ENCODE assay signal across 12 cellular contexts in genomic region chr1:206504363-206504713, GRCh38. TPM values are rescaled to one million over a fixed set of nuclear protein-coding genes. Genes with fewer than 3 reads are reported as not detected.
A peak's percentile ranks its signal among the peaks of the same experiment; 100 is the strongest.
DNase-seq lines count a peak whose midpoint lies in the region; ATAC-seq and TF ChIP-seq lines count a peak whose summit lies in the region.
"Had no signal": no experiment of that assay in that cellular context is flagged by ENCODE, and none has a peak within 500 bp of the region (broad histone marks: within the 10 kb centered on the region; RNA-seq: fewer than 3 reads in every experiment).

No MANE protein-coding gene starts in this region.

- peaks cover 33% of the 10 kb centered on the region for H3K4me1 Mint-ChIP-seq in activated naive CD8-positive, alpha-beta T cell treated with anti-CD3 and anti-CD28 coated beads, Interleukin-2, amount 10 ng/mL, durations not matched to agents 7 days and 5 days

- H3K4me1 ChIP-seq in BLaER1 treated with 17β-estradiol and CSF1 and Interleukin-3, amounts not matched to agents 10 nM and 100 nM = peaks cover 78 to 95% (median 84%) of the 10 kb centered on the region in 10 experiments
- H3K4me1 ChIP-seq in HEK293 (ENCODE audit: control insufficient read depth, insufficient read depth, low read length) (no peaks in the 10 kb centered on the region), psoas muscle (peaks cover 15% of the 10 kb centered on the region)

- H3K27me3 ChIP-seq in BLaER1 treated with 17β-estradiol and CSF1 and Interleukin-3, amounts not matched to agents 10 nM and 100 nM = peaks cover 22 to 33% (median 30%) of the 10 kb centered on the region in 11 experiments; a peak in 21 of 22 replicates
- H3K27me3 ChIP-seq in psoas muscle (ENCODE audit: insufficient read depth in 3 of 3, low read length in 2 of 3) = peaks cover 0 to 24% (median 9%) of the 10 kb centered on the region in 3 donors

- H3K4me3 ChIP-seq in BLaER1 treated with 17β-estradiol and CSF1 and Interleukin-3, amounts not matched to agents 10 nM and 100 nM = peak overlapping the region in 2 of 10 experiments; percentile 24 to 30; a peak in 2 of 20 replicates
- H3K4me3 ChIP-seq in HEK293 (ENCODE audit: low read depth, low read length) (no peak overlapping the region), psoas muscle (no peak overlapping the region)

- peaks cover 0 to 62% (median 18%) of the 10 kb centered on the region in 11 experiments; a peak in 15 of 22 replicates for H4K20me1 ChIP-seq in BLaER1 treated with 17β-estradiol and CSF1 and Interleukin-3, amounts not matched to agents 10 nM and 100 nM

- peak overlapping the region; percentile 2 for H3K4me3 Mint-ChIP-seq in activated naive CD8-positive, alpha-beta T cell treated with anti-CD3 and anti-CD28 coated beads, Interleukin-2, amount 10 ng/mL, durations not matched to agents 7 days and 5 days
- H3K4me3 Mint-ChIP-seq: activated naive CD4-positive, alpha-beta T cell treated with anti-CD3 and anti-CD28 coated beads for 36 hours; endodermal cell had no signal

- H3K36me3 Mint-ChIP-seq in activated naive CD8-positive, alpha-beta T cell treated with anti-CD3 and anti-CD28 coated beads, Interleukin-2, amount 10 ng/mL, durations not matched to agents 7 days and 5 days = peaks cover 2% of the 10 kb centered on the region

- no peaks in the 10 kb centered on the region for H3K9me3 ChIP-seq in BLaER1 treated with 17β-estradiol and CSF1 and Interleukin-3, amounts not matched to agents 10 nM and 100 nM (replicated peaks in 1 of 11)
- H3K9me3 ChIP-seq in HEK293 (ENCODE audit: control insufficient read depth, insufficient read depth, low read depth, low read length) = no peaks in the 10 kb centered on the region
- H3K9me3 ChIP-seq in psoas muscle = no peaks in the 10 kb centered on the region

- H3K9ac ChIP-seq in BLaER1 treated with 17β-estradiol and CSF1 and Interleukin-3, amounts not matched to agents 10 nM and 100 nM = peak overlapping the region in 9 of 11 experiments; percentile 24 to 65 (median 40); a peak in 14 of 22 replicates

- peak overlapping the region in 9 of 11 experiments; percentile 73 to 84 (median 79); a peak in 18 of 22 replicates for H3K27ac ChIP-seq in BLaER1 treated with 17β-estradiol and CSF1 and Interleukin-3, amounts not matched to agents 10 nM and 100 nM
- H3K27ac ChIP-seq in HEK293 (ENCODE audit: extremely low read depth, low read depth, low read length) (no peak overlapping the region), psoas muscle (peak overlapping the region; percentile 74)

- H3K9me3 Mint-ChIP-seq in activated naive CD8-positive, alpha-beta T cell treated with anti-CD3 and anti-CD28 coated beads, Interleukin-2, amount 10 ng/mL, durations not matched to agents 7 days and 5 days = no peaks in the 10 kb centered on the region
- H3K9me3 Mint-ChIP-seq: activated naive CD4-positive, alpha-beta T cell treated with anti-CD3 and anti-CD28 coated beads for 36 hours; endodermal cell had no signal

- CTCF ChIA-PET in HEK293 (lab: Yijun Ruan, JAX) = interaction anchor here (0.6 to 1.3 kb wide), 5 partner anchors 14 to 207 kb away, joined by 3 to 6 read pairs (median 4); no protein-coding TSS in a partner anchor

- TF ChIP-seq CTCF in HEK293 (tag by site-specific recombination; IDR thresholded peaks at IDR 0.05) = no peak
- TF ChIP-seq CTCF in psoas muscle (IDR thresholded peaks at IDR 0.05) = no peak

- ATAC-seq in activated naive CD8-positive, alpha-beta T cell treated with anti-CD3 and anti-CD28 coated beads, Interleukin-2, amount 10 ng/mL, durations not matched to agents 7 days and 5 days (ENCODE audit: low read depth) = no peak
- ATAC-seq in psoas muscle = no peak
- ATAC-seq in GM19035 (IDR thresholded peaks at IDR 0.05; ENCODE audit: unreplicated experiment) = no peak

- peak overlapping the region; percentile 55 for H3K27ac Mint-ChIP-seq in activated naive CD8-positive, alpha-beta T cell treated with anti-CD3 and anti-CD28 coated beads, Interleukin-2, amount 10 ng/mL, durations not matched to agents 7 days and 5 days
- H3K27ac Mint-ChIP-seq: activated naive CD4-positive, alpha-beta T cell treated with anti-CD3 and anti-CD28 coated beads for 36 hours; endodermal cell had no signal

- intact Hi-C loops in psoas muscle (cut with DNase I) = no loop called here

- no peak for DNase-seq in activated naive CD8-positive, alpha-beta T cell treated with anti-CD3 and anti-CD28 coated beads, Interleukin-2, amount 10 ng/mL, durations not matched to agents 7 days and 5 days
- DNase-seq in psoas muscle (peak in 1 of 2 donors; percentile 16), HPDE6-E6E7 (ENCODE audit: extremely low spot score) (no peak), dedifferentiated amniotic fluid mesenchymal stem cell (ENCODE audit: extremely low spot score) (no peak)
- DNase-seq: endodermal cell, foreskin melanocyte, MM.1S, NCI-H82 had no signal

- peaks cover 18% of the 10 kb centered on the region for H3K27me3 Mint-ChIP-seq in activated naive CD8-positive, alpha-beta T cell treated with anti-CD3 and anti-CD28 coated beads, Interleukin-2, amount 10 ng/mL, durations not matched to agents 7 days and 5 days

- POLR2A ChIA-PET in HEK293 (lab: Yijun Ruan, JAX) = no interaction called here
- POLR2A ChIA-PET in activated naive CD8-positive, alpha-beta T cell treated with anti-CD3 and anti-CD28 coated beads, Interleukin-2, amount 10 ng/mL, durations not matched to agents 7 days and 5 days (lab: Charles Lee) = interaction anchor here (1.4 to 2.6 kb wide), 2 partner anchors 14 to 34 kb away, joined by 3 to 8 read pairs; partner anchors contain the start of gene IKBKE

- H3K4me2 ChIP-seq in BLaER1 treated with 17β-estradiol and CSF1 and Interleukin-3, amounts not matched to agents 10 nM and 100 nM = peak overlapping the region; percentile 92 to 100 (median 99)

- 28 to 33% (median 29%) methylated on average over 3 of the region's 3 CpGs for WGBS in psoas muscle, 3 donors

- H3K36me3 ChIP-seq in BLaER1 treated with 17β-estradiol and CSF1 and Interleukin-3, amounts not matched to agents 10 nM and 100 nM = peaks cover 0 to 11% (median 8%) of the 10 kb centered on the region in 11 experiments; a peak in 9 of 22 replicates
- H3K36me3 ChIP-seq in HEK293 (ENCODE audit: control insufficient read depth in 2 of 2, insufficient read depth in 1 of 2, low read length in 2 of 2) (no peaks in the 10 kb centered on the region), psoas muscle (ENCODE audit: insufficient read depth in 1 of 2, low read depth in 1 of 2) (no peaks in the 10 kb centered on the region)

TF ChIP-seq in HEK293, 187 proteins besides CTCF, POLR2A, EP300 and RAD21:
- no peak for TF ChIP-seq ZNF600 (tag by site-specific recombination; IDR thresholded peaks at IDR 0.05)
- TF ChIP-seq ZNF707 (tag by site-specific recombination; IDR thresholded peaks at IDR 0.05) = no peak
- 0 out of 2 replicates have a peak, but pooled peaks have one; percentile 6 for TF ChIP-seq ZSCAN16 (tag by site-specific recombination; IDR thresholded peaks at IDR 0.05)
- peak; percentile 56; the same call in 1 of the 2 replicates for TF ChIP-seq ZSCAN4 (tag by site-specific recombination; IDR thresholded peaks at IDR 0.05)
- TF ChIP-seq ZNF423 (tag by site-specific recombination; IDR thresholded peaks at IDR 0.05) = no peak
- peak; percentile 27; the same call in 1 of the 2 replicates for TF ChIP-seq EGR2 (tag by site-specific recombination; IDR thresholded peaks at IDR 0.05; ENCODE audit: low read depth)
- TF ChIP-seq ZBTB1 (tag by site-specific recombination; IDR thresholded peaks at IDR 0.05) = no peak
- TF ChIP-seq PBX3 (CRISPR knock-in tag; IDR thresholded peaks at IDR 0.05) = no peak
- TF ChIP-seq ZFHX2 (tag by site-specific recombination; conservative IDR thresholded peaks at IDR 0.05) = peak; percentile 26
TF ChIP-seq in HEK293: peak in this region for 4.

RNA-seq across cellular contexts. Expression of gene RASSF5, which starts 3.0 kb away (rescaled TPM):
- total RNA-seq in activated naive CD8-positive, alpha-beta T cell treated with anti-CD3 and anti-CD28 coated beads, Interleukin-2, amount 10 ng/mL, durations not matched to agents 7 days and 5 days = 100 to 1,000 TPM; 211 TPM
- total RNA-seq in psoas muscle = 10 to 100 TPM in 1 of 4 donors, 1 to 10 TPM in 3; 1.5 to 14.6 (median 5.1) TPM
- polyA plus RNA-seq in psoas muscle = 1 to 10 TPM; 1.1 to 2.8 (median 1.5) TPM

RNA-seq across cellular contexts. Expression of gene IKBKE, which starts 34.1 kb away (rescaled TPM):
- total RNA-seq in activated naive CD8-positive, alpha-beta T cell treated with anti-CD3 and anti-CD28 coated beads, Interleukin-2, amount 10 ng/mL, durations not matched to agents 7 days and 5 days = 10 to 100 TPM; 83.5 to 84.0 TPM
- total RNA-seq in psoas muscle = under 1 TPM; 0.44 to 0.89 (median 0.58) TPM
- under 1 TPM; 0.14 to 0.32 (median 0.27) TPM for polyA plus RNA-seq in psoas muscle

Comparison
In these comparisons a context has a peak if more than half of its experiments do, and no peak if none do; other contexts are left out.
1. RNA of gene RASSF5, which starts 3.0 kb away (total RNA-seq): 211 TPM in activated naive CD8-positive, alpha-beta T cell treated with anti-CD3 and anti-CD28 coated beads, Interleukin-2, amount 10 ng/mL, durations not matched to agents 7 days and 5 days; 1.5 to 14.6 TPM in psoas muscle; every median in the first group is over 10 times any median in the second.
2. RNA of gene IKBKE, which starts 34.1 kb away (total RNA-seq): 83.5 to 84.0 TPM in activated naive CD8-positive, alpha-beta T cell treated with anti-CD3 and anti-CD28 coated beads, Interleukin-2, amount 10 ng/mL, durations not matched to agents 7 days and 5 days; 0.44 to 0.89 TPM in psoas muscle; every median in the first group is over 10 times any median in the second.